8 cellular contexts compared by ENCODE assay signal in the genomic region with DNA sequence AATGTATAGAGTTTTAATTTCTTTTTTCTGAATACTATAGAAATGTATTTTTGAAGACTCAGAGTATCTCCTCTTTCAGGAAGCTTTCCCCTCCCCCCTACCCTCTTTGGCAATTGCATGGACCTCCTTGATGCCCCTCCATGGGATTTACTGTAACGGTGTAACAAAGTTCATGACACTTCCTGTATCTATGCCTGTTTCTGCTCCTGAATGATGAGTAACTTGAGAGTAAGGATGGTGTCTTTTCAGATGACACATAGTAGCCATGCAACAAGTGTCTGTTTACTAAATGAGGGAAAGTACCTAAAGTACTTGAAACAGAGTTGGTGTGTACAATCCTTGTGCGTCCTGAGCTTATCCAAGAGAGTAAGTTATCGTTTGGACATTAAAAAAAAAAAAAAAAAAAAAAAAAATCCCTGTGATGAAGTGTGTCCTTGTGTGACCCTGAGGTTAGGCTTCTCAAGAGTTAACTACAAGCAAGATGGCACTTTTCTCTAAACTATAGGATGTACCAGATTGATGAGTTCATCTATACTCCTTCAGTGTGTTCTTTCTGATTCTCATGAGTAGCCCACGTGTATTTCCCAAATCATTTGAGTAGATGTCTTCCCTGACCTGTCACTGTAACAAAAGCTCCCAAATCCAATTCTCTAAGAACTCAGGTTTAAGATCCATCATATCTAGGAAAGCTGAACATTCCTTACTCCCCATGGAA.
DNase-seq lines count a peak whose midpoint lies in the region; ATAC-seq lines count a peak whose summit lies in the region.

No MANE protein-coding gene starts in this region.

- DNase-seq in SHP77 (lab: John Stamatoyannopoulos, UW) = no peak
- DNase-seq in NCI-H526 treated with DMSO at 0.1 percent for 48 hours (lab: John Stamatoyannopoulos, UW) = no peak
- DNase-seq in D341Med (ENCODE audit: low spot score) = no peak

- H3K9me3 ChIP-seq in BLaER1 = no peaks in the 10 kb centered on the region

- no peaks in the 10 kb centered on the region for H4K20me1 ChIP-seq in BLaER1

- H3K27me3 Mint-ChIP-seq in activated naive CD8-positive, alpha-beta T cell = no peaks in the 10 kb centered on the region

- H3K4me3 ChIP-seq in BLaER1 = no peak overlapping the region

- no peaks in the 10 kb centered on the region for H3K36me3 ChIP-seq in BLaER1

- H3K4me2 ChIP-seq in BLaER1 = peak overlapping the region; percentile 6

- no peaks in the 10 kb centered on the region for H3K9me3 Mint-ChIP-seq in activated naive CD8-positive, alpha-beta T cell (ENCODE audit: low read depth)

- H3K27me3 ChIP-seq in BLaER1 = no peaks in the 10 kb centered on the region

- H3K4me1 ChIP-seq in BLaER1 = peaks cover 58% of the 10 kb centered on the region

- ATAC-seq in GM19035 (IDR thresholded peaks at IDR 0.05; ENCODE audit: unreplicated experiment) (peak; percentile 78), HG03103 (IDR thresholded peaks at IDR 0.05; ENCODE audit: low read depth, unreplicated experiment) (peak; percentile 66), GM19324 (IDR thresholded peaks at IDR 0.05; ENCODE audit: low FRiP score, unreplicated experiment) (no peak)

- H3K27ac Mint-ChIP-seq in activated naive CD8-positive, alpha-beta T cell = peak overlapping the region; percentile 96

- no peak overlapping the region for H3K27ac ChIP-seq in BLaER1

- H3K4me3 Mint-ChIP-seq in activated naive CD8-positive, alpha-beta T cell = peak overlapping the region; percentile 75

- H3K36me3 Mint-ChIP-seq in activated naive CD8-positive, alpha-beta T cell = no peaks in the 10 kb centered on the region

- no peak overlapping the region for H3K9ac ChIP-seq in BLaER1

- peaks cover 82% of the 10 kb centered on the region for H3K4me1 Mint-ChIP-seq in activated naive CD8-positive, alpha-beta T cell (ENCODE audit: low read depth)
